ENCODE assay signal across 8 cellular contexts in genomic region chr6:31814677-31815024, GRCh38. TPM values are rescaled to one million over a fixed set of nuclear protein-coding genes. Genes with fewer than 3 reads are reported as not detected.
DNase-seq lines count a peak whose midpoint lies in the region; ATAC-seq, FAIRE-seq and TF ChIP-seq lines count a peak whose summit lies in the region.

No MANE protein-coding gene starts in this region.

- H2AFZ ChIP-seq in H1 (ENCODE audit: low read length) = no peak overlapping the region

- no peaks in the 10 kb centered on the region for H3K9me3 ChIP-seq in H1 (ENCODE audit: insufficient read depth in 2 of 2, low read depth in 1 of 2, low read length in 1 of 2)

- H3K4ac ChIP-seq in H1 (replicated peaks; ENCODE audit: insufficient read length, low read depth, low read length) = no peak overlapping the region

- peaks cover 8% of the 10 kb centered on the region for H3K23me2 ChIP-seq in H1 (ENCODE audit: low read depth, low read length)

- no peaks in the 10 kb centered on the region for H3K36me3 ChIP-seq in H1 (ENCODE audit: control insufficient read depth in 2 of 4, insufficient read depth in 4 of 4, low read length in 3 of 4)

- TF ChIP-seq EP300 in H1 (IDR thresholded peaks at IDR 0.05; ENCODE audit: borderline replicate concordance in 1 of 2, low read depth in 2 of 2, low read length in 2 of 2) = no peak

- H3K4me1 ChIP-seq in H1 (replicated peaks in 1 of 4; ENCODE audit: control insufficient read depth in 3 of 4, insufficient read depth in 4 of 4, low read length in 3 of 4) = peaks cover 0 to 5% (median 3%) of the 10 kb centered on the region in 4 experiments; a peak in 5 of 7 replicates

- no peak for TF ChIP-seq RAD21 in H1 (IDR thresholded peaks at IDR 0.05 in 1 of 2, conservative IDR thresholded peaks at IDR 0.05 in 1 of 2; ENCODE audit: low read depth in 2 of 2, low read length in 2 of 2)

- POLR2A ChIA-PET in H1 (lab: Charles Lee; ENCODE audit: partially characterized antibody) = interaction anchor here (0.6 to 6.3 kb wide), 26 partner anchors 9 to 274 kb away, joined by 3 to 119 read pairs (median 4); partner anchors contain the start of genes BAG6, C6orf47, DDAH2 and DDX39B

- H2BK5ac ChIP-seq in H1 (ENCODE audit: low read depth, low read length) = peak overlapping the region; percentile 55; the same call in 1 of the 2 replicates

- TF ChIP-seq POLR2A in H1 (IDR thresholded peaks at IDR 0.05; ENCODE audit: control extremely low read depth in 1 of 2, low read depth in 2 of 2, low read length in 2 of 2) = peak; percentile 36 to 58; a peak in 2 of 3 replicates
- peak in 1 of 2 donors; percentile 50 for TF ChIP-seq POLR2A in lower leg skin (IDR thresholded peaks at IDR 0.05)

- no peak overlapping the region; the same call in 1 of the 2 replicates for H3K18ac ChIP-seq in H1 (ENCODE audit: extremely low read depth, low read length)

- no peak overlapping the region for H3K23ac ChIP-seq in H1 (ENCODE audit: insufficient read length)

- H2BK12ac ChIP-seq in H1 (ENCODE audit: low read depth, low read length) = no peak overlapping the region

- no peak overlapping the region for H2BK15ac ChIP-seq in H1 (ENCODE audit: low read length)

- H2BK120ac ChIP-seq in H1 (replicated peaks; ENCODE audit: low read depth, low read length) = no peak overlapping the region

- no peaks in the 10 kb centered on the region for H4K20me1 ChIP-seq in H1 (replicated peaks in 1 of 2; ENCODE audit: control insufficient read depth in 1 of 2, insufficient read depth in 2 of 2, low read length in 2 of 2)

- H3K56ac ChIP-seq in H1 (replicated peaks; ENCODE audit: insufficient read length, low read depth, low read length) = no peak overlapping the region

- CTCF ChIA-PET in H1 (lab: Charles Lee; ENCODE audit: partially characterized antibody) = interaction anchor here (1.0 to 3.6 kb wide), 3 partner anchors 9 to 17 kb away, joined by 3 to 28 read pairs (median 6); partner anchors contain the start of gene VARS1

- peak overlapping the region; percentile 29 to 67 (median 48) for H3K4me3 ChIP-seq in H1 (ENCODE audit: extremely low read depth in 1 of 4, insufficient read depth in 2 of 4, low read depth in 3 of 4, low read length in 4 of 4)
- peak overlapping the region; percentile 34 for H3K4me3 ChIP-seq in lower leg skin (ENCODE audit: low read depth, poor library complexity, severe bottlenecking)

- H4K5ac ChIP-seq in H1 (ENCODE audit: insufficient read length, low read depth, low read length) = no peak overlapping the region

- no peak overlapping the region for H2BK20ac ChIP-seq in H1 (ENCODE audit: low read length)

- DNase-seq in CD1c-positive myeloid dendritic cell (ENCODE audit: extremely low spot score) (peak; percentile 92), NCI-H748 treated with DMSO at 0.1 percent for 48 hours (lab: John Stamatoyannopoulos, UW) (peak; percentile 98), H1 (ENCODE audit: low read depth in 1 of 2, low spot score in 2 of 2) (peak; percentile 81 to 89), lower leg skin (ENCODE audit: low spot score in 2 of 2) (peak; percentile 98 to 99)
- peak; percentile 59 for DNase-seq in activated CD8-positive, alpha-beta memory T cell treated with anti-CD3 and anti-CD28 coated beads, Interleukin-2, amount 50 U/mL, for 4 hours
- DNase-seq in stimulated activated CD4-positive, alpha-beta T cell treated with anti-CD3 and anti-CD28 coated beads, Interleukin-4, amount 100 ng/mL, for 24 hours = peak; percentile 72

- H3K27ac ChIP-seq in H1 (ENCODE audit: low read depth, low read length) = peak overlapping the region; percentile 37; the same call in 1 of the 2 replicates

- H3K79me1 ChIP-seq in H1 (ENCODE audit: low read depth, low read length) = peaks cover 2% of the 10 kb centered on the region; the same call in 1 of the 2 replicates

- no peak for FAIRE-seq in H1 (lab: Jason Lieb, UNC)

- no peak overlapping the region for H4K91ac ChIP-seq in H1 (replicated peaks; ENCODE audit: insufficient read length, low read length)

- 0% methylated on average over 9 of the region's 13 CpGs; no CpG with 5 or more reads in 1 of the 2 experiments for WGBS in H1 (ENCODE audit: extremely low coverage in 1 of 2, insufficient coverage in 1 of 2, insufficient read length in 1 of 2, insufficient replicate concordance in 2 of 2, low coverage in 1 of 2, low lambda C conversion rate in 2 of 2, missing lambda C conversion rate in 1 of 2), 2 experiments
- WGBS in lower leg skin, 2 donors = 1% methylated on average over 13 of the region's 13 CpGs

- intact Hi-C loops in lower leg skin (cut with DNase I; ENCODE audit: low total_unique reads) = no loop called here

- no peaks in the 10 kb centered on the region for H3K27me3 ChIP-seq in H1 (replicated peaks in 1 of 4; ENCODE audit: control insufficient read depth in 3 of 4, extremely low read depth in 1 of 4, insufficient read depth in 3 of 4, low read length in 3 of 4)

- no peak overlapping the region for H2AK5ac ChIP-seq in H1 (ENCODE audit: low read depth, low read length)

- peak overlapping the region in 2 of 4 experiments; percentile 45 to 52; a peak in 2 of 7 replicates for H3K9ac ChIP-seq in H1 (replicated peaks in 1 of 4; ENCODE audit: extremely low read depth in 1 of 4, low read depth in 3 of 4, low read length in 3 of 4)

- H4K8ac ChIP-seq in H1 (ENCODE audit: extremely low read depth, insufficient read depth, low read length) = 0 out of 2 replicates have a peak overlapping the region, but pooled peaks have one; percentile 42

- H3K4me2 ChIP-seq in H1 (ENCODE audit: insufficient read depth in 1 of 2, low read depth in 2 of 2, low read length in 2 of 2) = peak overlapping the region; percentile 71 to 95

- TF ChIP-seq CTCF in H1 (IDR thresholded peaks at IDR 0.05; ENCODE audit: control extremely low read depth in 1 of 3, insufficient read depth in 1 of 3, low read depth in 1 of 3, low read length in 3 of 3) (no peak), lower leg skin (IDR thresholded peaks at IDR 0.05) (no peak)

- H3K14ac ChIP-seq in H1 (ENCODE audit: insufficient read length) = no peak overlapping the region

- H3K79me2 ChIP-seq in H1 (ENCODE audit: control insufficient read depth in 1 of 2, insufficient read depth in 2 of 2, low read length in 2 of 2) = peaks cover 0 to 5% of the 10 kb centered on the region in 2 experiments; a peak in 1 of 4 replicates

- peak; percentile 49 for ATAC-seq in HG02798 (IDR thresholded peaks at IDR 0.05; ENCODE audit: poor library complexity, unreplicated experiment)
- ATAC-seq in HG03039 (IDR thresholded peaks at IDR 0.05; ENCODE audit: unreplicated experiment) = no peak

RNA-seq across cellular contexts. Expression of gene HSPA1L, which starts 0.4 kb away (rescaled TPM):
- total RNA-seq in H1 (2021; fragmentation: NEBNext Ultra II Directional; extraction: Animal tissue kit (Norgen Biotek cat#: 25700)) = 1.6 and 1.9 TPM in 2 replicates
- 0.78 and 1.00 TPM in 2 replicates for polyA plus RNA-seq in H1 (2011; rRNA removed)
- 0.81 TPM for polyA plus RNA-seq in H1 (2011; cell fraction: cytosol; rRNA removed)
- polyA plus RNA-seq in H1 (2011; cell fraction: nucleus; rRNA removed) = 0.88 TPM
- polyA plus RNA-seq in H1 (2012, experiment 1 of 2) = 1.3 to 1.9 TPM (median 1.7 TPM) in 4 replicates
- polyA plus RNA-seq in H1 (2012, experiment 2 of 2) = 0.46 TPM
- 0.77 TPM for polyA plus RNA-seq in H1 (2013, experiment 1 of 2)
- 0.85 TPM for polyA plus RNA-seq in H1 (2013, experiment 2 of 2)
- 0.85 and 0.88 TPM in 2 replicates for polyA minus RNA-seq in H1 (2011; rRNA and poly(A)+ RNA removed)
- 0.88 TPM for polyA minus RNA-seq in H1 (2011; cell fraction: cytosol; rRNA and poly(A)+ RNA removed)
- 0.90 TPM for polyA minus RNA-seq in H1 (2011; cell fraction: nucleus; rRNA and poly(A)+ RNA removed)
- total RNA-seq in lower leg skin = 1 to 10 TPM; 1.3 to 2.3 (median 1.8) TPM

RNA-seq across cellular contexts. Expression of gene HSPA1A, which starts 0.7 kb away (rescaled TPM):
- total RNA-seq in H1 (2021; fragmentation: NEBNext Ultra II Directional; extraction: Animal tissue kit (Norgen Biotek cat#: 25700)) = 54.0 and 59.9 TPM in 2 replicates
- 40.7 and 50.2 TPM in 2 replicates for polyA plus RNA-seq in H1 (2011; rRNA removed)
- polyA plus RNA-seq in H1 (2011; cell fraction: cytosol; rRNA removed) = 41.3 TPM
- 38.2 TPM for polyA plus RNA-seq in H1 (2011; cell fraction: nucleus; rRNA removed)
- polyA plus RNA-seq in H1 (2012, experiment 1 of 2) = 38.3 to 62.3 TPM (median 51.4 TPM) in 4 replicates
- polyA plus RNA-seq in H1 (2012, experiment 2 of 2) = 29.0 TPM
- polyA plus RNA-seq in H1 (2013, experiment 1 of 2) = 30.4 TPM
- 32.2 TPM for polyA plus RNA-seq in H1 (2013, experiment 2 of 2)
- polyA minus RNA-seq in H1 (2011; rRNA and poly(A)+ RNA removed) = 16.5 and 20.9 TPM in 2 replicates
- polyA minus RNA-seq in H1 (2011; cell fraction: cytosol; rRNA and poly(A)+ RNA removed) = 28.2 TPM
- polyA minus RNA-seq in H1 (2011; cell fraction: nucleus; rRNA and poly(A)+ RNA removed) = 46.1 TPM
- 100 to 1,000 TPM; 237 to 342 (median 321) TPM for total RNA-seq in lower leg skin

RNA-seq across cellular contexts. Expression of gene LSM2, which starts 7.9 kb away (rescaled TPM):
- total RNA-seq in H1 (2021; fragmentation: NEBNext Ultra II Directional; extraction: Animal tissue kit (Norgen Biotek cat#: 25700)) = 127 and 132 TPM in 2 replicates
- polyA plus RNA-seq in H1 (2011; rRNA removed) = 168 and 173 TPM in 2 replicates
- 120 TPM for polyA plus RNA-seq in H1 (2011; cell fraction: cytosol; rRNA removed)
- polyA plus RNA-seq in H1 (2011; cell fraction: nucleus; rRNA removed) = 113 TPM
- 145 to 181 TPM (median 164 TPM) in 4 replicates for polyA plus RNA-seq in H1 (2012, experiment 1 of 2)
- polyA plus RNA-seq in H1 (2012, experiment 2 of 2) = 295 TPM
- polyA plus RNA-seq in H1 (2013, experiment 1 of 2) = 152 TPM
- polyA plus RNA-seq in H1 (2013, experiment 2 of 2) = 160 TPM
- polyA minus RNA-seq in H1 (2011; rRNA and poly(A)+ RNA removed) = 71.6 and 92.1 TPM in 2 replicates
- 62.2 TPM for polyA minus RNA-seq in H1 (2011; cell fraction: cytosol; rRNA and poly(A)+ RNA removed)
- 26.8 TPM for polyA minus RNA-seq in H1 (2011; cell fraction: nucleus; rRNA and poly(A)+ RNA removed)
- 10 to 100 TPM; 24.7 to 34.5 (median 28.7) TPM for total RNA-seq in lower leg skin

RNA-seq across cellular contexts. Expression of gene HSPA1B, which starts 12.9 kb away (rescaled TPM):
- 76.6 and 89.3 TPM in 2 replicates for total RNA-seq in H1 (2021; fragmentation: NEBNext Ultra II Directional; extraction: Animal tissue kit (Norgen Biotek cat#: 25700))
- polyA plus RNA-seq in H1 (2011; rRNA removed) = 36.6 and 43.8 TPM in 2 replicates
- polyA plus RNA-seq in H1 (2011; cell fraction: cytosol; rRNA removed) = 31.0 TPM
- polyA plus RNA-seq in H1 (2011; cell fraction: nucleus; rRNA removed) = 42.2 TPM
- polyA plus RNA-seq in H1 (2012, experiment 1 of 2) = 40.2 to 63.9 TPM (median 60.4 TPM) in 4 replicates
- 32.5 TPM for polyA plus RNA-seq in H1 (2012, experiment 2 of 2)
- 25.6 TPM for polyA plus RNA-seq in H1 (2013, experiment 1 of 2)
- 26.3 TPM for polyA plus RNA-seq in H1 (2013, experiment 2 of 2)
- 29.4 and 32.4 TPM in 2 replicates for polyA minus RNA-seq in H1 (2011; rRNA and poly(A)+ RNA removed)
- 39.6 TPM for polyA minus RNA-seq in H1 (2011; cell fraction: cytosol; rRNA and poly(A)+ RNA removed)
- 47.0 TPM for polyA minus RNA-seq in H1 (2011; cell fraction: nucleus; rRNA and poly(A)+ RNA removed)
- total RNA-seq in lower leg skin = 100 to 1,000 TPM; 378 to 549 (median 420) TPM

RNA-seq across cellular contexts. Expression of gene VARS1, which starts 19.1 kb away (rescaled TPM):
- total RNA-seq in H1 (2021; fragmentation: NEBNext Ultra II Directional; extraction: Animal tissue kit (Norgen Biotek cat#: 25700)) = 162 and 163 TPM in 2 replicates
- polyA plus RNA-seq in H1 (2011; rRNA removed) = 53.5 and 99.3 TPM in 2 replicates
- polyA plus RNA-seq in H1 (2011; cell fraction: cytosol; rRNA removed) = 38.7 TPM
- 191 TPM for polyA plus RNA-seq in H1 (2011; cell fraction: nucleus; rRNA removed)
- 141 to 169 TPM (median 165 TPM) in 4 replicates for polyA plus RNA-seq in H1 (2012, experiment 1 of 2)
- 254 TPM for polyA plus RNA-seq in H1 (2012, experiment 2 of 2)
- 75.9 TPM for polyA plus RNA-seq in H1 (2013, experiment 1 of 2)
- polyA plus RNA-seq in H1 (2013, experiment 2 of 2) = 66.0 TPM
- 123 and 151 TPM in 2 replicates for polyA minus RNA-seq in H1 (2011; rRNA and poly(A)+ RNA removed)
- 89.3 TPM for polyA minus RNA-seq in H1 (2011; cell fraction: cytosol; rRNA and poly(A)+ RNA removed)
- 72.5 TPM for polyA minus RNA-seq in H1 (2011; cell fraction: nucleus; rRNA and poly(A)+ RNA removed)
- 10 to 100 TPM; 39.2 to 53.9 (median 46.9) TPM for total RNA-seq in lower leg skin
